Comparison of ENCODE assay signal across 8 cellular contexts in the genomic region with DNA sequence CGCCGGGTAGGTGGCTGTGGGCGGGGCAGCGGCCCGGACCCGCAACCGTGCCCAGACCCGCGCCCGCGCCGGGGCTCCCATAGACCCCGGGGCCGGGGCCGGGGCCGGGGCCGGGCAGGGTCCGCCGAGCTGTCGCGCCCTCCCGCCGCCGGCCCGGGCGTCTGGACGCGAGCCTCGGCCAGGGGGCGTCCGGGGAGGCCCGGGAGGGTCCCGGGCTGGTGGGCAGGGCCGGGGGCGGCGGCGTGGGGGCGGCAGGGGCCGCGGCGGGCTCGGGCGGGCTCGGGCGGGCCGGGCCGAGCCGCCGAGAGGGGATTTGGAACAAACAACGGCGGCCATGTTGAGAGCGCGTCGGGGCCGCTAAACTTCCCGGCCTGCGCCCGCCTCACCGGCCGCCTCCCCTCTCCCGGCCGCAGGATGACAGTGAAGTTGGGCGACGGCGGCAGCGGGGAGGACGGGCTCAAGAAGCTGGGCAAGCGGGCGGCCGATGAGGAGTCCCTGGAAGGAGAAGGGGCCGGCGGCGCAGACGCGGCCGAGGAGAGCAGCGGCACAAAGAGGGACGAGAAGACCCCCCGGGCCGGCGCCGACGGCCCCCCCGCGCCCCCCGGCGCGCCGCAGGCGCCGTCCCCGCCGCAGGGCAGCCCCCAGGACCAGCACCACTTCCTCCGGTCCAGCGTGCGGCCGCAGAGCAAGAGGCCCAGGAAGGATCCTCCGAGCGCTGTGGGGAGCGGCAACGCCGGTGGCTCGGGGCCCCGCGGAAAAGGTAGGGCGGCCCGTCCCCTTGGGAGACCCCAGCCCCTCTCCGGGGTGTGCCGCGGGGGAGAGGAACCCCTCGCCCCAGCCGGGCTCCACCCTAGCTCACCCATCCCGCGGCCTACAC. TPM values are rescaled to one million over a fixed set of nuclear protein-coding genes. Genes with fewer than 3 reads are reported as not detected.
A peak's percentile ranks its signal among the peaks of the same experiment; 100 is the strongest.
DNase-seq lines count a peak whose midpoint lies in the region; ATAC-seq and TF ChIP-seq lines count a peak whose summit lies in the region.

No MANE protein-coding gene starts in this region.

- peak overlapping the region; percentile 71 to 90 (median 84) for H3K4me3 Mint-ChIP-seq in naive thymus-derived CD4-positive, alpha-beta T cell

- H3K79me2 ChIP-seq in ACC112 (ENCODE audit: control insufficient read depth, insufficient read depth, low read length, unreplicated experiment), result peaks cover 59% of the 10 kb centered on the region

- H3K9me3 Mint-ChIP-seq in naive thymus-derived CD4-positive, alpha-beta T cell, result peaks cover 0 to 7% (median 3%) of the 10 kb centered on the region in 11 donors

- DNase-seq in GM20000 (ENCODE audit: low spot score) (peak; percentile 78), WERI-Rb-1 (peak; percentile 28), epithelial cell of esophagus (ENCODE audit: low read depth) (peak; percentile 55)
- peak in 5 of 9 donors; percentile 11 to 41 (median 14) for DNase-seq in naive thymus-derived CD4-positive, alpha-beta T cell

- H3K27ac Mint-ChIP-seq in naive thymus-derived CD4-positive, alpha-beta T cell, result peak overlapping the region in 3 of 9 donors; percentile 45 to 63 (median 57)

- H3K9me3 ChIP-seq in WERI-Rb-1 (ENCODE audit: severe bottlenecking), result no peaks in the 10 kb centered on the region
- peaks cover 0 to 8% (median 0%) of the 10 kb centered on the region in 3 experiments for H3K9me3 ChIP-seq in naive thymus-derived CD4-positive, alpha-beta T cell (ENCODE audit: control insufficient read depth in 2 of 3, low read length in 3 of 3)

- intact Hi-C loops in naive thymus-derived CD4-positive, alpha-beta T cell (cut with micrococcal nuclease), result loop anchor here (5.0 to 10.0 kb wide), 4 partner anchors 328 to 1890 kb away; partner anchors contain the start of genes CLUAP1 (in 1 of the 2), MSRB1 (in 1 of the 2), RNF151 (in 1 of the 2) and RNPS1 (in 1 of the 2)

- peaks cover 13% of the 10 kb centered on the region for H3K4me1 ChIP-seq in ACC112 (ENCODE audit: control insufficient read depth, insufficient read depth, low read length, unreplicated experiment)
- H3K4me1 ChIP-seq in naive thymus-derived CD4-positive, alpha-beta T cell (ENCODE audit: control insufficient read depth in 2 of 2, insufficient read depth in 2 of 2, low read length in 2 of 2), result peaks cover 17 to 36% of the 10 kb centered on the region in 2 donors

- H3K4me3 ChIP-seq in ACC112 (ENCODE audit: low read depth, low read length), result peak overlapping the region; percentile 96
- H3K4me3 ChIP-seq in WERI-Rb-1 (ENCODE audit: low read depth, low read length), result peak overlapping the region; percentile 73
- peak overlapping the region; percentile 58 for H3K4me3 ChIP-seq in epithelial cell of esophagus (ENCODE audit: low read length)
- H3K4me3 ChIP-seq in naive thymus-derived CD4-positive, alpha-beta T cell (ENCODE audit: low read length), result peak overlapping the region; percentile 21

- H2AFZ ChIP-seq in ACC112 (ENCODE audit: low read length, unreplicated experiment), result peak overlapping the region; percentile 78

- H3K36me3 ChIP-seq in ACC112 (ENCODE audit: insufficient read depth, low read length) (peaks cover 10% of the 10 kb centered on the region), WERI-Rb-1 (peaks cover 40% of the 10 kb centered on the region)
- peaks cover 0 to 23% (median 0%) of the 10 kb centered on the region in 3 experiments for H3K36me3 ChIP-seq in naive thymus-derived CD4-positive, alpha-beta T cell (ENCODE audit: control insufficient read depth in 2 of 3, insufficient read depth in 3 of 3, low read length in 3 of 3)

- peaks cover 7 to 31% (median 19%) of the 10 kb centered on the region in 5 donors for H3K36me3 Mint-ChIP-seq in naive thymus-derived CD4-positive, alpha-beta T cell

- no peaks in the 10 kb centered on the region for H3K27me3 ChIP-seq in ACC112 (ENCODE audit: insufficient read depth, low read length)
- H3K27me3 ChIP-seq in WERI-Rb-1 (ENCODE audit: insufficient read depth, low read depth, severe bottlenecking), result peaks cover 4% of the 10 kb centered on the region
- H3K27me3 ChIP-seq in naive thymus-derived CD4-positive, alpha-beta T cell (ENCODE audit: control insufficient read depth in 2 of 2, insufficient read depth in 2 of 2, low read length in 2 of 2), result no peaks in the 10 kb centered on the region

- peaks cover 0 to 7% (median 0%) of the 10 kb centered on the region in 5 donors for H3K27me3 Mint-ChIP-seq in naive thymus-derived CD4-positive, alpha-beta T cell

- H3K4me1 Mint-ChIP-seq in naive thymus-derived CD4-positive, alpha-beta T cell, result peaks cover 23 to 44% (median 33%) of the 10 kb centered on the region in 7 donors

- no peak for TF ChIP-seq CTCF in GM20000 (IDR thresholded peaks at IDR 0.05; ENCODE audit: extremely low read depth, missing control alignments)
- no peak for TF ChIP-seq CTCF in WERI-Rb-1 (IDR thresholded peaks at IDR 0.05; ENCODE audit: low read depth, low read length)
- no peak for TF ChIP-seq CTCF in epithelial cell of esophagus (IDR thresholded peaks at IDR 0.05; ENCODE audit: insufficient read depth, low read depth, low read length, missing control alignments)

- no peak for ATAC-seq in naive thymus-derived CD4-positive, alpha-beta T cell
- ATAC-seq in GM21576 (IDR thresholded peaks at IDR 0.05; ENCODE audit: unreplicated experiment) (no peak), HG02588 (IDR thresholded peaks at IDR 0.05; ENCODE audit: unreplicated experiment) (no peak), HG02973 (IDR thresholded peaks at IDR 0.05; ENCODE audit: unreplicated experiment) (no peak)

- CTCF ChIA-PET in naive thymus-derived CD4-positive, alpha-beta T cell (lab: Charles Lee), result no interaction called here

- POLR2A ChIA-PET in naive thymus-derived CD4-positive, alpha-beta T cell (lab: Charles Lee), result interaction anchor here (1.5 kb wide), 1 partner anchor 81 kb away, joined by 8 read pairs; the partner anchor contains the start of gene TMEM204

- H3K27ac ChIP-seq in ACC112 (ENCODE audit: low read depth, low read length), result peak overlapping the region; percentile 34; the same call in 1 of the 2 replicates
- H3K27ac ChIP-seq in WERI-Rb-1, result peak overlapping the region; percentile 67
- peak overlapping the region; percentile 55 for H3K27ac ChIP-seq in naive thymus-derived CD4-positive, alpha-beta T cell (ENCODE audit: low read depth, low read length)

RNA-seq across cellular contexts. Expression of gene CRAMP1, which starts 2.3 kb away (rescaled TPM):
- total RNA-seq in naive thymus-derived CD4-positive, alpha-beta T cell, result 10 to 100 TPM; 27.0 to 33.2 (median 31.3) TPM
- polyA plus RNA-seq in naive thymus-derived CD4-positive, alpha-beta T cell, result 1 to 10 TPM; 2.1 to 5.0 TPM

RNA-seq across cellular contexts. Expression of gene IFT140, which starts 2.6 kb away (rescaled TPM):
- 10 to 100 TPM in 1 of 5 experiments, 1 to 10 TPM in 4; 7.3 to 10.6 (median 8.1) TPM for total RNA-seq in naive thymus-derived CD4-positive, alpha-beta T cell
- 10 to 100 TPM in 1 of 2 donors, 1 to 10 TPM in 1; 8.9 to 13.5 TPM for polyA plus RNA-seq in naive thymus-derived CD4-positive, alpha-beta T cell

Comparison
In these comparisons a context has a peak if more than half of its experiments do, and no peak if none do; other contexts are left out.
1. H3K4me3 ChIP-seq: peak in every context shown above with its lines; median percentile 96 in ACC112; 73 in WERI-Rb-1; 58 in epithelial cell of esophagus; 21 in naive thymus-derived CD4-positive, alpha-beta T cell.
2. DNase-seq: peak in every context shown above with its lines; median percentile 78 in GM20000; 55 in epithelial cell of esophagus; 28 in WERI-Rb-1; 14 in naive thymus-derived CD4-positive, alpha-beta T cell.